34 cellular contexts compared by ENCODE assay signal in genomic region chr11:83697518-83697917, GRCh38.
"Had no signal": no experiment of that assay in that cellular context is flagged by ENCODE, and none has a peak within 500 bp of the region (broad histone marks: within the 10 kb centered on the region; RNA-seq: fewer than 3 reads in every experiment).

No MANE protein-coding gene starts in this region.

- H3K9me3 Mint-ChIP-seq: activated B cell treated with CpG ODN at 0.5 μM for 24 hours; activated CD4-positive, alpha-beta memory T cell treated with anti-CD3 and anti-CD28 coated beads, Interleukin-2, amount 10 ng/mL, durations not matched to agents 7 days and 5 days; activated CD4-positive, alpha-beta T cell treated with anti-CD3 and anti-CD28 coated beads, Interleukin-2, amount 10 ng/mL, durations not matched to agents 7 days and 5 days; activated naive CD4-positive, alpha-beta T cell treated with anti-CD3 and anti-CD28 coated beads, Interleukin-2, amount 10 ng/mL, durations not matched to agents 7 days and 5 days; activated naive CD4-positive, alpha-beta T cell treated with anti-CD3 and anti-CD28 coated beads, Interleukin-2, amount 50 U/mL, for 24 hours; activated naive CD8-positive, alpha-beta T cell treated with anti-CD3 and anti-CD28 coated beads, Interleukin-2, amount 10 ng/mL, durations not matched to agents 7 days and 5 days; activated naive CD8-positive, alpha-beta T cell treated with anti-CD3 and anti-CD28 coated beads, Interleukin-2, amount 50 U/mL, for 24 hours; activated T-cell treated with anti-CD3 and anti-CD28 coated beads, Interleukin-2, amount 50 U/mL, for 24 hours; activated T-helper 2 cell treated with anti-CD3 and anti-CD28 coated beads, Interferon-gamma antibody, Interleukin-2, Interleukin-4, amounts not matched to agents 10 μg/mL and 5 μg/mL and 100 μg/mL, durations not matched to agents 14 hours and 24 hours and 36 hours; brain; central memory CD8-positive, alpha-beta T cell; T-helper 2 cell treated with Interferon-gamma antibody and Interleukin-4, amounts not matched to agents 5 μg/mL and 100 μg/mL, for 36 hours had no signal

- H3K36me3 Mint-ChIP-seq: activated CD8-positive, alpha-beta memory T cell treated with anti-CD3 and anti-CD28 coated beads, Interleukin-2, amount 10 ng/mL, durations not matched to agents 7 days and 5 days; activated naive CD4-positive, alpha-beta T cell treated with anti-CD3 and anti-CD28 coated beads, Interleukin-2, amount 10 ng/mL, durations not matched to agents 7 days and 5 days; activated naive CD4-positive, alpha-beta T cell treated with anti-CD3 and anti-CD28 coated beads, Interleukin-2, amount 50 U/mL, for 24 hours; activated naive CD8-positive, alpha-beta T cell; activated naive CD8-positive, alpha-beta T cell treated with anti-CD3 and anti-CD28 coated beads, Interleukin-2, amount 10 ng/mL, durations not matched to agents 7 days and 5 days; brain had no signal

- H3K4me3 Mint-ChIP-seq: activated B cell treated with CpG ODN at 0.5 μM for 24 hours; activated CD4-positive, alpha-beta memory T cell treated with anti-CD3 and anti-CD28 coated beads, Interleukin-2, amount 10 ng/mL, durations not matched to agents 7 days and 5 days; activated CD4-positive, alpha-beta T cell treated with anti-CD3 and anti-CD28 coated beads, Interleukin-2, amount 10 ng/mL, durations not matched to agents 7 days and 5 days; activated CD8-positive, alpha-beta memory T cell treated with anti-CD3 and anti-CD28 coated beads, Interleukin-2, amount 10 ng/mL, durations not matched to agents 7 days and 5 days; activated CD8-positive, alpha-beta T cell treated with anti-CD3 and anti-CD28 coated beads, Interleukin-2, amount 10 ng/mL, durations not matched to agents 7 days and 5 days; activated naive CD4-positive, alpha-beta T cell treated with anti-CD3 and anti-CD28 coated beads, Interleukin-2, amount 10 ng/mL, durations not matched to agents 7 days and 5 days; activated naive CD4-positive, alpha-beta T cell treated with anti-CD3 and anti-CD28 coated beads, Interleukin-2, amount 50 U/mL, for 24 hours; activated naive CD8-positive, alpha-beta T cell; activated naive CD8-positive, alpha-beta T cell treated with anti-CD3 and anti-CD28 coated beads, Interleukin-2, amount 10 ng/mL, durations not matched to agents 7 days and 5 days; activated naive CD8-positive, alpha-beta T cell treated with anti-CD3 and anti-CD28 coated beads, Interleukin-2, amount 50 U/mL, for 24 hours; activated T-cell treated with anti-CD3 and anti-CD28 coated beads, Interleukin-2, amount 50 U/mL, for 24 hours; brain; central memory CD8-positive, alpha-beta T cell; T-helper 2 cell treated with Interferon-gamma antibody and Interleukin-4, amounts not matched to agents 5 μg/mL and 100 μg/mL, for 36 hours had no signal

- H3K4me1 Mint-ChIP-seq: activated B cell treated with CpG ODN at 0.5 μM for 24 hours; activated CD4-positive, alpha-beta memory T cell treated with anti-CD3 and anti-CD28 coated beads, Interleukin-2, amount 10 ng/mL, durations not matched to agents 7 days and 5 days; activated CD4-positive, alpha-beta T cell treated with anti-CD3 and anti-CD28 coated beads, Interleukin-2, amount 10 ng/mL, durations not matched to agents 7 days and 5 days; activated CD8-positive, alpha-beta memory T cell treated with anti-CD3 and anti-CD28 coated beads, Interleukin-2, amount 10 ng/mL, durations not matched to agents 7 days and 5 days; activated naive CD4-positive, alpha-beta T cell treated with anti-CD3 and anti-CD28 coated beads, Interleukin-2, amount 10 ng/mL, durations not matched to agents 7 days and 5 days; activated naive CD4-positive, alpha-beta T cell treated with anti-CD3 and anti-CD28 coated beads, Interleukin-2, amount 50 U/mL, for 24 hours; activated naive CD8-positive, alpha-beta T cell treated with anti-CD3 and anti-CD28 coated beads, Interleukin-2, amount 10 ng/mL, durations not matched to agents 7 days and 5 days; activated naive CD8-positive, alpha-beta T cell treated with anti-CD3 and anti-CD28 coated beads, Interleukin-2, amount 50 U/mL, for 24 hours; central memory CD8-positive, alpha-beta T cell had no signal

- H3K4me1 ChIP-seq: ascending aorta had no signal

- H3K9me3 ChIP-seq: ascending aorta had no signal

- FAIRE-seq: bronchial epithelial cell, TTC549 had no signal

- H3K27ac ChIP-seq: ascending aorta, cardiac muscle cell, VCaP had no signal

- H3K4me3 ChIP-seq: ascending aorta, cardiac muscle cell had no signal

- H3K36me3 ChIP-seq: ascending aorta, cardiac muscle cell had no signal

- H3K27me3 ChIP-seq: ascending aorta, cardiac muscle cell had no signal

- H3K27me3 Mint-ChIP-seq: activated B cell treated with CpG ODN at 0.5 μM for 24 hours; activated CD4-positive, alpha-beta memory T cell treated with anti-CD3 and anti-CD28 coated beads, Interleukin-2, amount 10 ng/mL, durations not matched to agents 7 days and 5 days; activated CD8-positive, alpha-beta memory T cell treated with anti-CD3 and anti-CD28 coated beads, Interleukin-2, amount 10 ng/mL, durations not matched to agents 7 days and 5 days; activated naive CD4-positive, alpha-beta T cell treated with anti-CD3 and anti-CD28 coated beads, Interleukin-2, amount 10 ng/mL, durations not matched to agents 7 days and 5 days; activated naive CD8-positive, alpha-beta T cell treated with anti-CD3 and anti-CD28 coated beads, Interleukin-2, amount 10 ng/mL, durations not matched to agents 7 days and 5 days; activated T-cell treated with anti-CD3 and anti-CD28 coated beads, Interleukin-2, amount 50 U/mL, for 24 hours; brain had no signal

- ATAC-seq: activated CD8-positive, alpha-beta memory T cell treated with anti-CD3 and anti-CD28 coated beads, Interleukin-2, amount 10 ng/mL, durations not matched to agents 7 days and 5 days; activated CD8-positive, alpha-beta T cell treated with anti-CD3 and anti-CD28 coated beads, Interleukin-2, amount 10 ng/mL, durations not matched to agents 7 days and 5 days; activated naive CD8-positive, alpha-beta T cell treated with anti-CD3 and anti-CD28 coated beads, Interleukin-2, amount 50 U/mL, for 24 hours had no signal

- H3K27ac Mint-ChIP-seq: activated B cell treated with CpG ODN at 0.5 μM for 24 hours; activated CD4-positive, alpha-beta memory T cell treated with anti-CD3 and anti-CD28 coated beads, Interleukin-2, amount 10 ng/mL, durations not matched to agents 7 days and 5 days; activated CD4-positive, alpha-beta T cell treated with anti-CD3 and anti-CD28 coated beads, Interleukin-2, amount 10 ng/mL, durations not matched to agents 7 days and 5 days; activated CD8-positive, alpha-beta memory T cell treated with anti-CD3 and anti-CD28 coated beads, Interleukin-2, amount 10 ng/mL, durations not matched to agents 7 days and 5 days; activated CD8-positive, alpha-beta T cell treated with anti-CD3 and anti-CD28 coated beads, Interleukin-2, amount 10 ng/mL, durations not matched to agents 7 days and 5 days; activated naive CD4-positive, alpha-beta T cell treated with anti-CD3 and anti-CD28 coated beads, Interleukin-2, amount 10 ng/mL, durations not matched to agents 7 days and 5 days; activated naive CD4-positive, alpha-beta T cell treated with anti-CD3 and anti-CD28 coated beads, Interleukin-2, amount 50 U/mL, for 24 hours; activated naive CD8-positive, alpha-beta T cell; activated naive CD8-positive, alpha-beta T cell treated with anti-CD3 and anti-CD28 coated beads, Interleukin-2, amount 10 ng/mL, durations not matched to agents 7 days and 5 days; activated naive CD8-positive, alpha-beta T cell treated with anti-CD3 and anti-CD28 coated beads, Interleukin-2, amount 50 U/mL, for 24 hours; activated T-cell treated with anti-CD3 and anti-CD28 coated beads, Interleukin-2, amount 50 U/mL, for 24 hours; activated T-helper 2 cell treated with anti-CD3 and anti-CD28 coated beads, Interferon-gamma antibody, Interleukin-2, Interleukin-4, amounts not matched to agents 10 μg/mL and 5 μg/mL and 100 μg/mL, durations not matched to agents 14 hours and 24 hours and 36 hours; brain; T-helper 2 cell treated with Interferon-gamma antibody and Interleukin-4, amounts not matched to agents 5 μg/mL and 100 μg/mL, for 36 hours had no signal

- DNase-seq: activated B cell treated with CpG ODN at 0.5 μM for 24 hours; activated CD4-positive, alpha-beta memory T cell treated with anti-CD3 and anti-CD28 coated beads, Interleukin-2, amount 10 ng/mL, durations not matched to agents 7 days and 5 days; activated CD4-positive, alpha-beta T cell treated with anti-CD3 and anti-CD28 coated beads for 48 hours; activated CD4-positive, alpha-beta T cell treated with anti-CD3 and anti-CD28 coated beads, Interleukin-2, amount 10 ng/mL, durations not matched to agents 7 days and 5 days; activated CD4-positive, alpha-beta T cell treated with anti-CD3 and anti-CD28 coated beads, Interleukin-2, amount 50 U/mL, for 48 hours; activated CD4-positive, CD25-positive, alpha-beta regulatory T cell treated with anti-CD3 and anti-CD28 coated beads, Interleukin-2, amount 50 U/mL, for 72 hours; activated CD8-positive, alpha-beta memory T cell treated with anti-CD3 and anti-CD28 coated beads for 24 hours; activated CD8-positive, alpha-beta memory T cell treated with anti-CD3 and anti-CD28 coated beads, Interleukin-2, amount 10 ng/mL, durations not matched to agents 7 days and 5 days; activated CD8-positive, alpha-beta memory T cell treated with anti-CD3 and anti-CD28 coated beads, Interleukin-2, amount 50 U/mL, for 48 hours; activated CD8-positive, alpha-beta T cell treated with anti-CD3 and anti-CD28 coated beads, Interleukin-2, amount 10 ng/mL, durations not matched to agents 7 days and 5 days; activated effector memory CD4-positive, alpha-beta T cell treated with Interleukin-2 at 50 U/mL for 16 hours; activated gamma-delta T cell; activated naive CD4-positive, alpha-beta T cell treated with anti-CD3 and anti-CD28 coated beads, Interleukin-2, amount 10 ng/mL, durations not matched to agents 7 days and 5 days; activated naive CD4-positive, alpha-beta T cell treated with Interleukin-2 at 50 U/mL for 16 hours; activated naive CD8-positive, alpha-beta T cell treated with anti-CD3 and anti-CD28 coated beads, Interleukin-2, amount 10 ng/mL, durations not matched to agents 7 days and 5 days; activated naive CD8-positive, alpha-beta T cell treated with anti-CD3 and anti-CD28 coated beads, Interleukin-2, amount 50 U/mL, for 24 hours; activated T-cell treated with anti-CD3 and anti-CD28 coated beads, Interleukin-2, amount 50 U/mL, for 24 hours; activated T-cell treated with anti-CD3 and anti-CD28 coated beads, Interleukin-2, amount 50 U/mL, for 48 hours; amygdala; anterior cingulate cortex; cerebellar nuclear complex; T-helper 2 cell; T-helper 9 cell had no signal
